7 cellular contexts compared by ENCODE assay signal in the genomic region with DNA sequence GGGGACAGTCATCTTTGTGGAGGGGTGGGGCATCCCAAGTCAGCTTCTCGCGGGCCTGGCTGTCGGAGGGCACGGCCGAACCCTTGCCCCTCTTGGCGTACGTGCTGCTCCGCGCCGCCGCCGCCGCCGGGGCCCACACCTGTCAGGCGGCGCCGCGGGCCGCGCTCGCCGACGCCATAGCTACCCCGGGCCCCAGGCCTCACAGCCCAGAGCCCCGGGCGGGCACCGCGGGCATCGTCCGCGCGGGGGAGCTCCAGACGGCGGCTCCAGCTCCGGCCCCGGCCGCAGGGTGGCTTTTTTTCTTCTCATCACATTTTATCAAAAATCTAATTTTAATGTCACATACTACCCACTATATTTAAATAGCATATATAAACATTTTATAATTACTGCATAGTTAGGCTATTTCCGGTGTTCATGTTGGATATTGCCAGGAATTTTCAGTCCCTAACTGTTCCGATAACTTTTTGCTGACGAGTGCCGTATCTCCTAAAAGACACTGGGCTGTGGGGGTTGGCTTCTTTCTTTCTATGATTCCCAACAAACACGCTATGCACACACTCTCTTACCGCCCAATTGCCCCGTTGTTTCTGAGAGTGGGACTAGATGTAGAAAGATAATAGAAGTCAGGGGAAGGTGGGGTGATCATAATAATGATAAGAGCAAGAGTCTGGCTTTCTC. TPM values are rescaled to one million over a fixed set of nuclear protein-coding genes. Genes with fewer than 3 reads are reported as not detected.
"Had no signal": no experiment of that assay in that cellular context is flagged by ENCODE, and none has a peak within 500 bp of the region (broad histone marks: within the 10 kb centered on the region; RNA-seq: fewer than 3 reads in every experiment).

No MANE protein-coding gene starts in this region.

RNA-seq across cellular contexts. Expression of a gene that starts 25.2 kb away (rescaled TPM):
- total RNA-seq: activated CD4-positive, alpha-beta memory T cell treated with anti-CD3 and anti-CD28 coated beads for 36 hours; activated CD4-positive, alpha-beta T cell treated with anti-CD3 and anti-CD28 coated beads for 36 hours; activated CD8-positive, alpha-beta memory T cell treated with anti-CD3 and anti-CD28 coated beads, Interleukin-2, amount 10 ng/mL, durations not matched to agents 7 days and 5 days; kidney; lower leg skin; natural killer cell treated with Interleukin-12 subunit alpha and Interleukin-12 subunit beta and Interleukin-15 and Interleukin-18, amount 100 ng/mL, for 72 hours; skeletal muscle tissue had no signal
